ENCODE assay signal across 9 cellular contexts in the genomic region with DNA sequence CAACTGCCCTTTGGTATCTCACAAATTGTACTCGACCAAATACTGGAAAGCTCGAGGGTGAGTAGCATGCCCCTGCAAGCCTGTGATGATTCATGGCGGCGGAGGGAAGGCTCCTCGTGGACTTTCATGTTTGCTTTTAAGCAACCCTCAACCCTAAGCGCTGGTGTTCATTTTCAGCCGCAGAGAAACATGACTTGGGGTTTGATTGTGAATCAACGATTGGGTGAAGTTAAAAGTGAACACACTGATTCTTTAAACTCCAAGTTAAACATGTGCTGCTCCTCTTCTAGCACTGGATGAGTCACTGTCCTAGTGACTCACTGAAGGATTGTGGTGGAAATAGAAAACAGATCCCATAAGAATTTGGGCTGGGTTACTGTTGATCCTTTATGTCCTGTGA. TPM values are rescaled to one million over a fixed set of nuclear protein-coding genes. Genes with fewer than 3 reads are reported as not detected.
DNase-seq lines count a peak whose midpoint lies in the region; ATAC-seq and TF ChIP-seq lines count a peak whose summit lies in the region.
"Had no signal": no experiment of that assay in that cellular context is flagged by ENCODE, and none has a peak within 500 bp of the region (broad histone marks: within the 10 kb centered on the region; RNA-seq: fewer than 3 reads in every experiment).

No MANE protein-coding gene starts in this region.

- no peak for TF ChIP-seq POLR2A in esophagus squamous epithelium (IDR thresholded peaks at IDR 0.05)

- H3K9me3 Mint-ChIP-seq in CD8-positive, alpha-beta T cell, result no peaks in the 10 kb centered on the region

- peaks cover 11% of the 10 kb centered on the region for H3K27me3 Mint-ChIP-seq in CD8-positive, alpha-beta T cell (ENCODE audit: low read depth)

- H3K4me1 Mint-ChIP-seq in CD8-positive, alpha-beta T cell (ENCODE audit: low read depth), result no peaks in the 10 kb centered on the region
- H3K4me1 Mint-ChIP-seq: B cell had no signal

- H3K9me3 ChIP-seq in esophagus squamous epithelium, result no peaks in the 10 kb centered on the region
- no peaks in the 10 kb centered on the region for H3K9me3 ChIP-seq in CD8-positive, alpha-beta T cell (ENCODE audit: low read length)

- DNase-seq in SIG-M5 treated with dmso at 0.1 percent for 504 hours (lab: John Stamatoyannopoulos, UW; ENCODE audit: unreplicated experiment), result peak; percentile 15
- no peak for DNase-seq in SIG-M5 (lab: John Stamatoyannopoulos, UW)
- peak; percentile 85 for DNase-seq in RKO (ENCODE audit: low spot score)
- DNase-seq in esophagus squamous epithelium (lab: John Stamatoyannopoulos, UW), result no peak
- DNase-seq in stimulated activated CD8-positive, alpha-beta memory T cell treated with anti-CD3 and anti-CD28 coated beads, Interleukin-2, amount 100 ng/mL, for 48 hours (ENCODE audit: low read depth in 2 of 2), result peak; percentile 30 to 57
- no peak for DNase-seq in GDM1 (lab: John Stamatoyannopoulos, UW)
- DNase-seq in CD8-positive, alpha-beta T cell, result no peak
- no peak for DNase-seq in cardiac septum (ENCODE audit: low spot score)

- WGBS in esophagus squamous epithelium, 2 donors, result 35 to 38% methylated on average over 8 of the region's 8 CpGs

- no peak for TF ChIP-seq CTCF in esophagus squamous epithelium (IDR thresholded peaks at IDR 0.05)
- TF ChIP-seq CTCF in CD8-positive, alpha-beta T cell (IDR thresholded peaks at IDR 0.05), result no peak

- POLR2A ChIA-PET in CD8-positive, alpha-beta T cell (lab: Charles Lee), result no interaction called here

- H3K4me1 ChIP-seq in esophagus squamous epithelium, result peaks cover 10 to 61% (median 25%) of the 10 kb centered on the region in 3 donors
- no peaks in the 10 kb centered on the region for H3K4me1 ChIP-seq in CD8-positive, alpha-beta T cell (ENCODE audit: insufficient read depth, low read length)

- H3K36me3 ChIP-seq in esophagus squamous epithelium, result peaks cover 0 to 7% (median 0%) of the 10 kb centered on the region in 3 donors
- no peaks in the 10 kb centered on the region for H3K36me3 ChIP-seq in CD8-positive, alpha-beta T cell (ENCODE audit: insufficient read depth, low read length)

- CTCF ChIA-PET in CD8-positive, alpha-beta T cell (lab: Charles Lee), result interaction anchor here (1.3 kb wide), 1 partner anchor 28 kb away, joined by 3 read pairs; no protein-coding TSS in a partner anchor

- ATAC-seq in CD8-positive, alpha-beta T cell, result no peak

- H3K27ac ChIP-seq in esophagus squamous epithelium, result peak overlapping the region; percentile 78 to 85 (median 79)
- no peak overlapping the region for H3K27ac ChIP-seq in CD8-positive, alpha-beta T cell (ENCODE audit: low read depth, low read length)

- no peak overlapping the region for H3K4me3 Mint-ChIP-seq in CD8-positive, alpha-beta T cell
- H3K4me3 Mint-ChIP-seq: B cell had no signal

- H3K4me3 ChIP-seq in esophagus squamous epithelium, result no peak overlapping the region
- H3K4me3 ChIP-seq in CD8-positive, alpha-beta T cell (ENCODE audit: low read depth, low read length), result no peak overlapping the region

- H3K27me3 ChIP-seq in esophagus squamous epithelium, result no peaks in the 10 kb centered on the region
- no peaks in the 10 kb centered on the region for H3K27me3 ChIP-seq in CD8-positive, alpha-beta T cell (ENCODE audit: insufficient read depth, low read length)

- H3K36me3 Mint-ChIP-seq in CD8-positive, alpha-beta T cell, result no peaks in the 10 kb centered on the region

- H3K27ac Mint-ChIP-seq in CD8-positive, alpha-beta T cell, result no peak overlapping the region
- H3K27ac Mint-ChIP-seq: B cell had no signal

- intact Hi-C loops in esophagus squamous epithelium (cut with DNase I) (no loop called here), cardiac septum (cut with DNase I) (no loop called here)
- intact Hi-C loops in CD8-positive, alpha-beta T cell (cut with DNase I, micrococcal nuclease), result no loop called here

RNA-seq across cellular contexts. Expression of gene CD109, which starts 8.3 kb away (rescaled TPM):
- total RNA-seq in esophagus squamous epithelium (10 to 100 TPM; 27.0 to 57.9 (median 41.3) TPM), cardiac septum (6.3 TPM)
- under 1 TPM; 0.11 to 0.25 TPM for total RNA-seq in CD8-positive, alpha-beta T cell

RNA-seq across cellular contexts. Expression of gene SLC17A5, which starts 50.5 kb away (rescaled TPM):
- total RNA-seq in esophagus squamous epithelium (10 to 100 TPM in 2 of 4 donors, 1 to 10 TPM in 2; 6.7 to 13.7 (median 9.9) TPM), cardiac septum (7.3 TPM)
- total RNA-seq in CD8-positive, alpha-beta T cell, result 1 to 10 TPM; 4.9 to 5.5 TPM

Comparison
In these comparisons a context has a peak if more than half of its experiments do, and no peak if none do; other contexts are left out.
1. DNase-seq: peak in SIG-M5 treated with dmso at 0.1 percent for 504 hours (single experiment), RKO (single experiment) and stimulated activated CD8-positive, alpha-beta memory T cell treated with anti-CD3 and anti-CD28 coated beads, Interleukin-2, amount 100 ng/mL, for 48 hours (2 of 2); none in SIG-M5 (single experiment), esophagus squamous epithelium (single experiment), GDM1 (single experiment), CD8-positive, alpha-beta T cell (0 of 7) and cardiac septum (single experiment).